Comparison of ENCODE assay signal across 8 cellular contexts in the genomic region with DNA sequence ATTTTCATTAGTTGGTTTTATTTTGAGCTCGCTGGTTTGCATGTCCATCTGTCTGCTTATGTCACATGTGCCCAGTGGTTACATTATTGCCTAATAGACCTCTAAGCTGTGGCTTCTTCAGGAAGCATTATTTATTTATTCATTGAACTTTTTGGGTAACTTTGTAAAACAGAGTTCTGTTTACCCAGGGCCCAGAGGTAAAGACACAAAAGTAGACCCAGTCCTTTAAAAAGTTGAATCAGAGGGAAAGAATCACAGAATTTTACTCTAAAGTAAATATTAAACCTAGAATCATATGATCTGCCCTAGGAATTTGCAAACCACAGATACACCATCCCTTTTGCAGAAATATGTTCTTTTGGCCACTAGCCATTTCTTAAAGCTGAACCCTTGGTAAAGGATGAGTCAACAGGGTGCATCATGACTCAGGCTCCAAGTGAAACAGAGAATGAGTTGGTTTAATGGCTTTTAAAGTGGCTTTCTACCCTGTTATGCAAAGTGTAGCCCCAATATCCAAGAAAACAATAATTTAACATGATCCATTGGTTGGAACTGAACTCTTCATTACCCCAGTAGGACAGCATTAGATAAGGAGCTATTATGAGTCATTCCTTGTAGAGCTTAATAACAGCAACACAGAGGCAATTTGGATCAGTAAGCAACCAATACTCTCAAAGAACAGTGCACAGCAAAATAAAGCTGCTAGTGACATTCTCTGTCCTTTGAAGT.
DNase-seq lines count a peak whose midpoint lies in the region; ATAC-seq and TF ChIP-seq lines count a peak whose summit lies in the region.
"Had no signal": no experiment of that assay in that cellular context is flagged by ENCODE, and none has a peak within 500 bp of the region (broad histone marks: within the 10 kb centered on the region; RNA-seq: fewer than 3 reads in every experiment).

No MANE protein-coding gene starts in this region.

- intact Hi-C loops in left colon (cut with DNase I, micrococcal nuclease): no loop called here

- peak; percentile 99 for DNase-seq in LHCN-M2 (ENCODE audit: low read depth)
- DNase-seq in chondrocyte (ENCODE audit: low spot score): no peak
- peak; percentile 92 for DNase-seq in stromal cell of bone marrow (ENCODE audit: low read depth)
- no peak for DNase-seq in Kasumi-1 (lab: John Stamatoyannopoulos, UW)
- DNase-seq in left colon: no peak
- DNase-seq: transverse colon had no signal

- H3K4me1 Mint-ChIP-seq in chondrocyte (ENCODE audit: low read depth): peaks cover 22% of the 10 kb centered on the region

- peaks cover 6% of the 10 kb centered on the region for H3K27me3 Mint-ChIP-seq in chondrocyte (ENCODE audit: low read depth)

- H3K27ac Mint-ChIP-seq in chondrocyte (ENCODE audit: unreplicated experiment): peak overlapping the region; percentile 77

- H3K36me3 Mint-ChIP-seq in chondrocyte (ENCODE audit: low read depth): no peaks in the 10 kb centered on the region

- ATAC-seq in GM19397 (IDR thresholded peaks at IDR 0.05; ENCODE audit: unreplicated experiment) (peak; percentile 71), HG03469 (IDR thresholded peaks at IDR 0.05; ENCODE audit: unreplicated experiment) (no peak), left colon (no peak)

- no peak for TF ChIP-seq CTCF in chondrocyte (IDR thresholded peaks at IDR 0.05)

- H3K4me3 Mint-ChIP-seq in chondrocyte (ENCODE audit: unreplicated experiment): no peak overlapping the region

- no peaks in the 10 kb centered on the region for H3K9me3 Mint-ChIP-seq in chondrocyte (ENCODE audit: low read depth)

Comparison
In these comparisons a context has a peak if more than half of its experiments do, and no peak if none do; other contexts are left out.
1. DNase-seq: peak in LHCN-M2 (single experiment) and stromal cell of bone marrow (single experiment); none in chondrocyte (single experiment), Kasumi-1 (0 of 2) and left colon (0 of 2).